1 cellular context compared by ENCODE assay signal in the genomic region with DNA sequence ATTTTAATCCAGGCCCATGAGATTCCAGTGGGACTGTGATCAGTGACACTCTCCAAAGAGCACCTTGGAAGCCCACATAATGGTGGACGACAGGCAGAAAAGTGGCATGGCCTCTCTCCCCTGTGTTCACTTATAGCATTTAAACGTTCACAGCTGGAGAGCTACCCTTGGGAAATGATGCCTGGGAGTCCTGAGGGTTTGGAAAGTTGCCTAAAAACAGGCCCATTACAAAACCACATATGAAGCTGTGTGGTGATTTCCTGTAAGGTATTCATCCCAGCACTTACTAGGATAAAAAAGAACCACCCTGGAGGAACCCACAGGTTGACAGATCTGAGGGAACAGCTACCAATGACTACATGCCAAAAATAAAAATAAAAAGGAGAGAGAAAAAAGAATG.
TF ChIP-seq lines count a peak whose summit lies in the region.

No MANE protein-coding gene starts in this region.

TF ChIP-seq in HepG2, 621 proteins besides CTCF, POLR2A, EP300 and RAD21 (continued from another document):
- TF ChIP-seq, protein P1, sequence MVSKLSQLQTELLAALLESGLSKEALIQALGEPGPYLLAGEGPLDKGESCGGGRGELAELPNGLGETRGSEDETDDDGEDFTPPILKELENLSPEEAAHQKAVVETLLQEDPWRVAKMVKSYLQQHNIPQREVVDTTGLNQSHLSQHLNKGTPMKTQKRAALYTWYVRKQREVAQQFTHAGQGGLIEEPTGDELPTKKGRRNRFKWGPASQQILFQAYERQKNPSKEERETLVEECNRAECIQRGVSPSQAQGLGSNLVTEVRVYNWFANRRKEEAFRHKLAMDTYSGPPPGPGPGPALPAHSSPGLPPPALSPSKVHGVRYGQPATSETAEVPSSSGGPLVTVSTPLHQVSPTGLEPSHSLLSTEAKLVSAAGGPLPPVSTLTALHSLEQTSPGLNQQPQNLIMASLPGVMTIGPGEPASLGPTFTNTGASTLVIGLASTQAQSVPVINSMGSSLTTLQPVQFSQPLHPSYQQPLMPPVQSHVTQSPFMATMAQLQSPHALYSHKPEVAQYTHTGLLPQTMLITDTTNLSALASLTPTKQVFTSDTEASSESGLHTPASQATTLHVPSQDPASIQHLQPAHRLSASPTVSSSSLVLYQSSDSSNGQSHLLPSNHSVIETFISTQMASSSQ (IDR thresholded peaks at IDR 0.05; ENCODE audit: low read depth) = no peak
- TF ChIP-seq, protein P1 (CRISPR knock-in tag; IDR thresholded peaks at IDR 0.05; ENCODE audit: borderline replicate concordance) = no peak
- TF ChIP-seq ARID4A (CRISPR knock-in tag; IDR thresholded peaks at IDR 0.05; ENCODE audit: borderline replicate concordance) (no peak), ZNF720 (CRISPR knock-in tag; IDR thresholded peaks at IDR 0.05) (no peak), ZNF121 (CRISPR knock-in tag; IDR thresholded peaks at IDR 0.05) (no peak), CREB1 (IDR thresholded peaks at IDR 0.05) (no peak), CREB1 (CRISPR knock-in tag; IDR thresholded peaks at IDR 0.05) (no peak)
